8 cellular contexts compared by ENCODE assay signal in genomic region chr1:46616277-46617107, GRCh38. TPM values are rescaled to one million over a fixed set of nuclear protein-coding genes. Genes with fewer than 3 reads are reported as not detected.
DNase-seq lines count a peak whose midpoint lies in the region; ATAC-seq and TF ChIP-seq lines count a peak whose summit lies in the region.

Gene MOB3C, minus strand, starts transcription at chr1:46616811. Its CDS starts 3,490 bp downstream, at chr1:46613321.

- peaks cover 0 to 22% (median 4%) of the 10 kb centered on the region in 4 donors for H3K4me1 ChIP-seq in right lobe of liver

- H3K27me3 ChIP-seq in GM06990 (replicated peaks; ENCODE audit: control insufficient read depth, insufficient read depth, low read length) (no peaks in the 10 kb centered on the region), H7 (ENCODE audit: control insufficient read depth, insufficient read depth, low read length) (peaks cover 21% of the 10 kb centered on the region), right lobe of liver (no peaks in the 10 kb centered on the region)

- WGBS in right lobe of liver (ENCODE audit: insufficient coverage, low coverage, low lambda C conversion rate, missing lambda C conversion rate) = 1% methylated on average over 12 of the region's 62 CpGs

- no peaks in the 10 kb centered on the region for H3K9me3 ChIP-seq in right lobe of liver

- H3K4me3 ChIP-seq in GM06990 (replicated peaks; ENCODE audit: low read depth, low read length) = peak within 1 kb of the TSS; percentile 89
- peak within 1 kb of the TSS; percentile 97 for H3K4me3 ChIP-seq in H7 (ENCODE audit: insufficient read depth, low read depth, low read length)
- peak within 1 kb of the TSS; percentile 49 to 90 (median 71) for H3K4me3 ChIP-seq in right lobe of liver

- intact Hi-C loops in right lobe of liver (cut with DNase I) = no loop called here

- TF ChIP-seq CTCF in GM06990 (IDR thresholded peaks at IDR 0.05; ENCODE audit: insufficient read depth, low read length, poor library complexity, severe bottlenecking) (no peak), right lobe of liver (IDR thresholded peaks at IDR 0.05) (no peak)

- H3K36me3 ChIP-seq in GM06990 (ENCODE audit: control insufficient read depth, insufficient read depth, low read length) = peaks cover 3% of the 10 kb centered on the region; the same call in 1 of the 2 replicates
- no peaks in the 10 kb centered on the region for H3K36me3 ChIP-seq in H7 (replicated peaks; ENCODE audit: control insufficient read depth, insufficient read depth, low read length)
- H3K36me3 ChIP-seq in right lobe of liver = no peaks in the 10 kb centered on the region

- TF ChIP-seq POLR2A in right lobe of liver (IDR thresholded peaks at IDR 0.05) = peak; percentile 88

- DNase-seq in GM06990 (ENCODE audit: extremely low read depth, insufficient read length) = peak; percentile 76
- DNase-seq in H7 = peak; percentile 90
- DNase-seq in MV-4-11 (lab: John Stamatoyannopoulos, UW) = peak; percentile 26
- DNase-seq in activated CD4-positive, alpha-beta T cell treated with anti-CD3 and anti-CD28 coated beads, Interleukin-2, amount 50 U/mL, for 24 hours (ENCODE audit: low read depth in 1 of 2, low spot score in 1 of 2) = peak; percentile 41 to 46
- DNase-seq in dermis microvascular lymphatic vessel endothelial cell (ENCODE audit: low read depth in 2 of 2) = peak; percentile 47 to 82
- peak; percentile 86 to 89 (median 86) for DNase-seq in right lobe of liver
- DNase-seq in stimulated activated CD4-positive, alpha-beta T cell treated with anti-CD3 and anti-CD28 coated beads, Interleukin-4, amount 100 ng/mL, for 4 hours = peak; percentile 68 to 82
- no peak for DNase-seq in NCI-H1694 (lab: John Stamatoyannopoulos, UW)

- peak within 1 kb of the TSS; percentile 66 to 82 (median 78) for H3K27ac ChIP-seq in right lobe of liver

- peak; percentile 88 to 95 (median 94) for ATAC-seq in right lobe of liver

RNA-seq across cellular contexts. Expression of gene MOB3C, which starts in this region (rescaled TPM):
- 1.3 and 3.4 TPM in 2 replicates for total RNA-seq in H7 (2014; rRNA removed; shearing (Covaris generic))
- total RNA-seq in dermis microvascular lymphatic vessel endothelial cell = 8.6 and 9.9 TPM in 2 replicates
- total RNA-seq in right lobe of liver = 1 to 10 TPM; 2.6 to 6.3 (median 5.7) TPM
